8 cellular contexts compared by ENCODE assay signal in genomic region chr9:129863059-129863690, GRCh38. TPM values are rescaled to one million over a fixed set of nuclear protein-coding genes. Genes with fewer than 3 reads are reported as not detected.
A peak's percentile ranks its signal among the peaks of the same experiment; 100 is the strongest.
DNase-seq lines count a peak whose midpoint lies in the region; ATAC-seq and TF ChIP-seq lines count a peak whose summit lies in the region.

No MANE protein-coding gene starts in this region.

- intact Hi-C loops in PC-9 (cut with micrococcal nuclease; ENCODE audit: unreplicated experiment) (no loop called here), mucosa of descending colon (cut with DNase I, micrococcal nuclease) (no loop called here)

- H3K27ac ChIP-seq in PC-9: no peak overlapping the region

- no peaks in the 10 kb centered on the region for H3K27me3 ChIP-seq in PC-9 (ENCODE audit: insufficient read depth, low read depth)

- H4K20me1 ChIP-seq in PC-9 (ENCODE audit: insufficient read depth): no peaks in the 10 kb centered on the region

- H3K9me3 Mint-ChIP-seq in activated T-helper 17 cell treated with anti-CD3 and anti-CD28 coated beads, Interleukin-2, amount 50 U/mL, for 72 hours: no peaks in the 10 kb centered on the region

- H3K9me3 ChIP-seq in PC-9 (ENCODE audit: insufficient read depth, low read depth): no peaks in the 10 kb centered on the region
- no peaks in the 10 kb centered on the region for H3K9me3 ChIP-seq in mucosa of descending colon

- H3K4me1 ChIP-seq in PC-9 (replicated peaks; ENCODE audit: insufficient read depth) (no peaks in the 10 kb centered on the region), mucosa of descending colon (ENCODE audit: low read depth) (no peaks in the 10 kb centered on the region)

- H3K36me3 ChIP-seq in PC-9 (ENCODE audit: low read depth) (peaks cover 5% of the 10 kb centered on the region; the same call in 1 of the 2 replicates), mucosa of descending colon (ENCODE audit: low read depth) (no peaks in the 10 kb centered on the region)

- ATAC-seq in activated T-helper 17 cell treated with anti-CD3 and anti-CD28 coated beads, Interleukin-2, amount 50 U/mL, for 72 hours (replicated peaks): peak; percentile 80
- ATAC-seq in mucosa of descending colon: peak; percentile 72
- ATAC-seq in omental fat pad (ENCODE audit: low FRiP score): no peak
- no peak for ATAC-seq in HG03442 (IDR thresholded peaks at IDR 0.05; ENCODE audit: unreplicated experiment)
- ATAC-seq in GM19452 (IDR thresholded peaks at IDR 0.05; ENCODE audit: unreplicated experiment): no peak

- no peak for TF ChIP-seq CTCF in PC-9 (conservative IDR thresholded peaks at IDR 0.05)
- TF ChIP-seq CTCF in mucosa of descending colon (IDR thresholded peaks at IDR 0.05): no peak
- no peak for TF ChIP-seq CTCF in omental fat pad (IDR thresholded peaks at IDR 0.05)

- no peaks in the 10 kb centered on the region for H3K9me2 ChIP-seq in PC-9 (ENCODE audit: insufficient read depth)

- POLR2A ChIA-PET in PC-9 (lab: Charles Lee; ENCODE audit: unreplicated experiment): interaction anchor here (0.6 to 0.8 kb wide), 2 partner anchors 114 to 1232 kb away, joined by 3 to 21 read pairs; no protein-coding TSS in a partner anchor

- H3K79me2 ChIP-seq in PC-9 (ENCODE audit: low read depth): no peaks in the 10 kb centered on the region

- peak overlapping the region; percentile 76 for H3K4me3 Mint-ChIP-seq in activated T-helper 17 cell treated with anti-CD3 and anti-CD28 coated beads, Interleukin-2, amount 50 U/mL, for 72 hours

- peaks cover 59% of the 10 kb centered on the region for H3K36me3 Mint-ChIP-seq in activated T-helper 17 cell treated with anti-CD3 and anti-CD28 coated beads, Interleukin-2, amount 50 U/mL, for 72 hours (ENCODE audit: low read depth)

- CTCF ChIA-PET in PC-9 (lab: Charles Lee): interaction anchor here (1.1 kb wide), 1 partner anchor 11 kb away, joined by 3 read pairs; no protein-coding TSS in a partner anchor

- DNase-seq in COLO668 (lab: John Stamatoyannopoulos, UW; ENCODE audit: unreplicated experiment) (peak; percentile 57), PC-9 (peak; percentile 46 to 67), mucosa of descending colon (peak; percentile 29 to 80 (median 51)), omental fat pad (ENCODE audit: low spot score) (no peak), GM03348 (ENCODE audit: low spot score) (no peak)

- H3K4me3 ChIP-seq in PC-9: no peak overlapping the region
- H3K4me3 ChIP-seq in mucosa of descending colon: no peak overlapping the region

- 0 out of 2 replicates have a peak, but pooled peaks cover 5% of the 10 kb centered on the region for H3F3A ChIP-seq in PC-9 (ENCODE audit: insufficient read depth, low read depth)

- BruUV-seq in PC-9 (replicated peaks; lab: Mats Ljungman, UMichigan): no TSS peak

- no peak overlapping the region for H3K4me2 ChIP-seq in PC-9

- no peaks in the 10 kb centered on the region for H3K27me3 Mint-ChIP-seq in activated T-helper 17 cell treated with anti-CD3 and anti-CD28 coated beads, Interleukin-2, amount 50 U/mL, for 72 hours

- peaks cover 42% of the 10 kb centered on the region for H3K4me1 Mint-ChIP-seq in activated T-helper 17 cell treated with anti-CD3 and anti-CD28 coated beads, Interleukin-2, amount 50 U/mL, for 72 hours

- H3K27ac Mint-ChIP-seq in activated T-helper 17 cell treated with anti-CD3 and anti-CD28 coated beads, Interleukin-2, amount 50 U/mL, for 72 hours: peak overlapping the region; percentile 89

- H2AFZ ChIP-seq in PC-9: no peak overlapping the region

RNA-seq across cellular contexts. Expression of gene USP20, which starts 27.9 kb away (rescaled TPM):
- total RNA-seq in PC-9 (2021): 22.1 and 27.8 TPM in 2 replicates
- total RNA-seq in activated T-helper 17 cell treated with anti-CD3 and anti-CD28 coated beads, Interleukin-2, amount 50 U/mL, for 72 hours: 10 to 100 TPM; 50.1 to 52.5 TPM
- total RNA-seq in mucosa of descending colon: 10 to 100 TPM; 20.2 to 32.3 (median 22.9) TPM
- total RNA-seq in omental fat pad: 10 to 100 TPM; 11.5 to 18.5 (median 15.5) TPM

RNA-seq across cellular contexts. Expression of gene C9orf78, which starts 28.1 kb away (rescaled TPM):
- 39.2 and 51.7 TPM in 2 replicates for total RNA-seq in PC-9 (2021)
- total RNA-seq in activated T-helper 17 cell treated with anti-CD3 and anti-CD28 coated beads, Interleukin-2, amount 50 U/mL, for 72 hours: 10 to 100 TPM; 23.4 to 73.3 TPM
- total RNA-seq in mucosa of descending colon: 10 to 100 TPM; 35.1 to 47.5 (median 37.3) TPM
- 10 to 100 TPM; 44.1 to 98.0 (median 45.0) TPM for total RNA-seq in omental fat pad

RNA-seq across cellular contexts. Expression of gene TOR1A, which starts 39.2 kb away (rescaled TPM):
- total RNA-seq in PC-9 (2021): 33.8 and 43.5 TPM in 2 replicates
- 10 to 100 TPM; 27.3 to 51.7 TPM for total RNA-seq in activated T-helper 17 cell treated with anti-CD3 and anti-CD28 coated beads, Interleukin-2, amount 50 U/mL, for 72 hours
- total RNA-seq in mucosa of descending colon: 10 to 100 TPM; 30.8 to 35.8 (median 35.2) TPM
- 10 to 100 TPM; 37.4 to 62.6 (median 51.0) TPM for total RNA-seq in omental fat pad

Comparison
In these comparisons a context has a peak if more than half of its experiments do, and no peak if none do; other contexts are left out.
1. DNase-seq: peak in COLO668 (single experiment), PC-9 (2 of 2) and mucosa of descending colon (3 of 3); none in omental fat pad (single experiment) and GM03348 (single experiment).
2. ATAC-seq: peak in activated T-helper 17 cell treated with anti-CD3 and anti-CD28 coated beads, Interleukin-2, amount 50 U/mL, for 72 hours (single experiment) and mucosa of descending colon (single experiment); none in omental fat pad (single experiment), HG03442 (single experiment) and GM19452 (single experiment).